ENCODE assay signal across 10 cellular contexts in the genomic region with DNA sequence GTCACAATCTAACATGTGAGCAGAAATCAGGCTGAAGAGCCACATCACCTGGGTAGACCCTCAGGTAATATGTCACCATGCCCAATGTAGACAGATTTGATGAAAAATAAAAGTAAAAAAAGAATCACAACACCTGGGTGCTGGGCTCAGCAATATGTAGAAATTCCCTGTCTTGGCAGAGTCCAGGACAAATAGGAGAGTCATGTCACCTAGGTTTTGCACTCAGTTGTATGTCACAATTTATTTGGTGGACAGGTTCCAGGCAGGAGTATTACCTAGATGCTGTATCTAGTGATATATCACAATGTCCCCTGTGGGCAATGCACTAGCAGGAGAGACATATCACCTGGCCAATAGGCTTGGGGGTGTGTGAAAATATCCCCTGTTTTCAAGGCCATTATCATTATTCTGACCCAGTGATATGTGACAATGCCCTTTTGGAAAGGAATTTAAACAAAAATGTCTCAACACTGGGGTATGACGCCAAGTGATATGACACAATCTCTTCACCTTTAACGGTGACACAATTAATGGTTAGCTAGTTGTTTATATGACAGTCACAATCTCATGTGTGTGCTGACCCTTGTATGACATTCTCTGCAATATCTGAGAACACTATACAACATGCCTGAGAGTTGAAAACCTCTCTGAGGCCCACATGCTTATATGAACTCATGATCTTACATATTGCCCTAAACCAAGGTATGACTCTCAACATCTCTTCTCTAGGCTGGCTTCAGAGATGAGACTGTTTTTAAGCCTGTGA. TPM values are rescaled to one million over a fixed set of nuclear protein-coding genes. Genes with fewer than 3 reads are reported as not detected.
"Had no signal": no experiment of that assay in that cellular context is flagged by ENCODE, and none has a peak within 500 bp of the region (broad histone marks: within the 10 kb centered on the region; RNA-seq: fewer than 3 reads in every experiment).

No MANE protein-coding gene starts in this region.

RNA-seq across cellular contexts. Expression of gene BPY2C, which starts 1.4 kb away (rescaled TPM):
- total RNA-seq: OCI-LY7, PC-3, PC-9, Peyer's patch, Right ventricle myocardium inferior, Right ventricle myocardium superior, RPMI7951, SJCRH30, SJSA1, SK-MEL-5 had no signal
